ENCODE assay signal across 3 cellular contexts in genomic region chr1:148769495-148769894, GRCh38. TPM values are rescaled to one million over a fixed set of nuclear protein-coding genes. Genes with fewer than 3 reads are reported as not detected.
"Had no signal": no experiment of that assay in that cellular context is flagged by ENCODE, and none has a peak within 500 bp of the region (broad histone marks: within the 10 kb centered on the region; RNA-seq: fewer than 3 reads in every experiment).

No MANE protein-coding gene starts in this region.

RNA-seq across cellular contexts. Expression of gene NUDT4B, which starts 20.9 kb away (rescaled TPM):
- total RNA-seq: chondrocyte, endothelial cell of umbilical vein, esophagus mucosa had no signal
